8 cellular contexts compared by ENCODE assay signal in the genomic region with DNA sequence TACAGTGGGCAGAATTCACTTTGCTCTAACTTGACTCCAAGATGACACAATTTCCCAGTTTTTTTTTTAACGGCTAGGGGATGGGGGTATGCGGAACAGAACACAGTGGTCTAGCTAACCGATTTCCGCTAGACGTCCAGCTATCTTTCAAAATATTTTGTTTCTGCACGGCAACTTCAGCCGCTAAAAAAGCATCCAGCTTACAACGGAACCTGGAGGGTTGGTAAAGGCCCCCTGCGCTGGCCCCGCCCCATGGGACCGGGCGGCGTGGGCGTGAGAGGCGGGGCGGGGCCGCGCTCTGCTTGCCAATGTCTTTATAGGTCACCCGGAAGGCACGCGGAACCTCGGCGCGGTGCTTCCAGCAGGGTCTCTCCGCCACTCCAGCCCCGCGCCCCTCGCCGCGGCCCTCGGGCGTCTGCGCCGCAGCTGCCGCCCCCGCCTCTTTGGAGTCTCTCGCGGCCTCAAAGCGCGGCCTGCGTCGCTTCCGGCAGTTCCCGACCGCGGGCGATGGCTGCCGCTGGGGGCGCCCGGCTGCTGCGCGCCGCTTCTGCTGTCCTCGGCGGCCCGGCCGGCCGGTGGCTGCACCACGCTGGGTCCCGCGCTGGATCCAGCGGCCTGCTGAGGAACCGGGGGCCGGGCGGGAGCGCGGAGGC. TPM values are rescaled to one million over a fixed set of nuclear protein-coding genes. Genes with fewer than 3 reads are reported as not detected.
A peak's percentile ranks its signal among the peaks of the same experiment; 100 is the strongest.
DNase-seq lines count a peak whose midpoint lies in the region; ATAC-seq, FAIRE-seq and TF ChIP-seq lines count a peak whose summit lies in the region.

A gene with protein sequence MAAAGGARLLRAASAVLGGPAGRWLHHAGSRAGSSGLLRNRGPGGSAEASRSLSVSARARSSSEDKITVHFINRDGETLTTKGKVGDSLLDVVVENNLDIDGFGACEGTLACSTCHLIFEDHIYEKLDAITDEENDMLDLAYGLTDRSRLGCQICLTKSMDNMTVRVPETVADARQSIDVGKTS (plus strand): TSS at position 335 of the 653 bp plus-strand sequence. CDS start 173 bp downstream, at position 508.

- intact Hi-C loops in OCI-LY7 (cut with micrococcal nuclease; ENCODE audit: unreplicated experiment) = loop anchor here (2.0 to 5.0 kb wide), 6 partner anchors 53 to 998 kb away; a partner anchor contains a TSS

- POLR2A ChIA-PET in OCI-LY7 (lab: Charles Lee) = interaction anchor here (0.6 to 1.4 kb wide), 9 partner anchors 17 to 1009 kb away, joined by 3 to 6 read pairs (median 3); no protein-coding TSS in a partner anchor

- H3K4me2 ChIP-seq in OCI-LY7 (ENCODE audit: low read length) = peak within 1 kb of the TSS; percentile 98

- H3K4me3 ChIP-seq in OCI-LY7 (ENCODE audit: low read depth, low read length, poor library complexity, severe bottlenecking) = peak within 1 kb of the TSS; percentile 89
- H3K4me3 ChIP-seq in epithelial cell of proximal tubule (ENCODE audit: low read depth, low read length) = peak within 1 kb of the TSS; percentile 98
- H3K4me3 ChIP-seq in mucosa of rectum (ENCODE audit: low read length in 2 of 2) = peak within 1 kb of the TSS; percentile 80 to 92

- H3K79me2 ChIP-seq in OCI-LY7 (ENCODE audit: insufficient read depth, low read depth, low read length) = peaks cover 44% of the 10 kb centered on the region

- DNase-seq in DMS 273 (lab: John Stamatoyannopoulos, UW; ENCODE audit: unreplicated experiment) (peak; percentile 92), HTR-8/SVneo (ENCODE audit: insufficient read length, low spot score) (peak; percentile 76), OCI-LY7 (ENCODE audit: low spot score) (peak; percentile 94), activated T-cell treated with anti-CD3 and anti-CD28 coated beads for 4 hours (peak; percentile 73), epithelial cell of proximal tubule (ENCODE audit: low read depth) (no peak)
- peak; percentile 85 for DNase-seq in stimulated activated CD8-positive, alpha-beta memory T cell treated with anti-CD3 and anti-CD28 coated beads, Interleukin-4, amount 100 ng/mL, for 48 hours

- TF ChIP-seq CTCF in OCI-LY7 (conservative IDR thresholded peaks at IDR 0.05; ENCODE audit: low read length) (peak; percentile 64), epithelial cell of proximal tubule (conservative IDR thresholded peaks at IDR 0.05; ENCODE audit: low read depth, low read length) (peak; percentile 40)

- no peaks in the 10 kb centered on the region for H3K9me2 ChIP-seq in OCI-LY7 (ENCODE audit: insufficient read depth, low read length)

- peaks cover 33% of the 10 kb centered on the region for H3K4me1 ChIP-seq in OCI-LY7 (ENCODE audit: insufficient read depth, low read length, poor library complexity, severe bottlenecking)
- H3K4me1 ChIP-seq in mucosa of rectum (ENCODE audit: control insufficient read depth in 2 of 2, insufficient read depth in 2 of 2, low read length in 2 of 2) = peaks cover 16 to 19% of the 10 kb centered on the region in 2 donors

- H3K27ac ChIP-seq in OCI-LY7 (ENCODE audit: low read depth, low read length, poor library complexity, severe bottlenecking) (peak within 1 kb of the TSS; percentile 81), mucosa of rectum (ENCODE audit: low read depth in 2 of 2, low read length in 2 of 2) (peak within 1 kb of the TSS; percentile 77 to 87)

- H3K36me3 ChIP-seq in OCI-LY7 (ENCODE audit: insufficient read depth, low read length) (no peaks in the 10 kb centered on the region), mucosa of rectum (ENCODE audit: control insufficient read depth in 2 of 2, insufficient read depth in 2 of 2, low read length in 2 of 2) (no peaks in the 10 kb centered on the region)

- CTCF ChIA-PET in OCI-LY7 (lab: Charles Lee; ENCODE audit: unreplicated experiment) = interaction anchor here (0.5 to 0.6 kb wide), 2 partner anchors 101 to 143 kb away, joined by 3 to 8 read pairs; no protein-coding TSS in a partner anchor

- peak within 1 kb of the TSS; percentile 99 for H2AFZ ChIP-seq in OCI-LY7 (ENCODE audit: low read length)

- BruUV-seq in OCI-LY7 (replicated peaks; lab: Mats Ljungman, UMichigan) = no TSS peak

- no peaks in the 10 kb centered on the region for H3K27me3 ChIP-seq in mucosa of rectum (ENCODE audit: control insufficient read depth in 2 of 2, insufficient read depth in 2 of 2, low read length in 2 of 2)

- peak within 1 kb of the TSS; percentile 83 to 84 for H3K9ac ChIP-seq in mucosa of rectum (ENCODE audit: low read depth in 1 of 2, low read length in 2 of 2)

- H3K9me3 ChIP-seq in OCI-LY7 (ENCODE audit: low read length) (no peaks in the 10 kb centered on the region), mucosa of rectum (ENCODE audit: control insufficient read depth in 2 of 2, low read length in 2 of 2) (no peaks in the 10 kb centered on the region)

- ATAC-seq in GM21360 (IDR thresholded peaks at IDR 0.05; ENCODE audit: unreplicated experiment) = peak; percentile 86

- FAIRE-seq in HTR-8/SVneo (lab: Jason Lieb, UNC) = peak; percentile 26

- H4K20me1 ChIP-seq in OCI-LY7 (ENCODE audit: insufficient read depth, low read length) = peaks cover 16% of the 10 kb centered on the region

RNA-seq across cellular contexts. Expression of the gene that starts here (rescaled TPM):
- total RNA-seq in OCI-LY7 (2014; rRNA removed; shearing (Covaris generic)) = 13.3 and 14.3 TPM in 2 replicates
- 15.6 and 15.9 TPM in 2 replicates for total RNA-seq in OCI-LY7 (2022)
- 14.2 and 15.2 TPM in 2 replicates for total RNA-seq in epithelial cell of proximal tubule
